Comparison of ENCODE assay signal across 29 cellular contexts in the genomic region with DNA sequence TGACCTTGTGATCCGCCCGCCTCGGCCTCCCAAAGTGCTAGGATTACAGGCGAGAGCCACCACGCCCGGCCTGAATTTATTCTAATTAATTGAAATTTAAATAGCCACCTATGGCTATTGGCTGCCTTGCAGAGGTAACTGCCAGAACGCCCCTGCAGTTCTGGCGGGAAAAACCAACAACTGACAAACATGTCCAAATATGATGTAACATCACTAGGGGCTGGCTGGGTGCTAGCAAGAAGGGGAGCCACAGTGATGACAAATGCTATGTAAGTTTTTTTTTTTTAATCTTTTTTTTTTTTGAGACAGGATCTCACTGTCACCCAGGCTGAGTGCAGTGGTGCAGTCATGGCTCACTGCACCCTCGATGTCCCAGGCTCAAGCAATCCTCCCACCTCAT.
"Had no signal": no experiment of that assay in that cellular context is flagged by ENCODE, and none has a peak within 500 bp of the region (broad histone marks: within the 10 kb centered on the region; RNA-seq: fewer than 3 reads in every experiment).

No MANE protein-coding gene starts in this region.

- H3K4me1 ChIP-seq: adrenal gland, breast epithelium, Peyer's patch, SJSA1 had no signal

- H3K27me3 Mint-ChIP-seq: activated naive CD8-positive, alpha-beta T cell treated with anti-CD3 and anti-CD28 coated beads, Interleukin-2, amount 10 ng/mL, durations not matched to agents 7 days and 5 days; activated T-helper 17 cell treated with anti-CD3 and anti-CD28 coated beads, Interleukin-2, amount 50 U/mL, for 72 hours; IgD-negative memory B cell had no signal

- DNase-seq: activated CD4-positive, alpha-beta T cell treated with anti-CD3 and anti-CD28 coated beads for 48 hours; activated CD4-positive, alpha-beta T cell treated with anti-CD3 and anti-CD28 coated beads, Interleukin-2, amount 50 U/mL, for 4 hours; activated CD4-positive, CD25-positive, alpha-beta regulatory T cell treated with anti-CD3 and anti-CD28 coated beads, Interleukin-2, amount 50 U/mL, for 72 hours; activated CD8-positive, alpha-beta memory T cell treated with anti-CD3 and anti-CD28 coated beads for 24 hours; activated naive CD4-positive, alpha-beta T cell treated with anti-CD3 and anti-CD28 coated beads, Interleukin-2, amount 50 U/mL, for 16 hours; activated naive CD8-positive, alpha-beta T cell treated with anti-CD3 and anti-CD28 coated beads, Interleukin-2, amount 10 ng/mL, durations not matched to agents 7 days and 5 days; activated T-cell treated with anti-CD3 and anti-CD28 coated beads, Interleukin-2, amount 50 U/mL, for 48 hours; adrenal gland; anterior cingulate cortex; central memory CD4-positive, alpha-beta T cell; MG63; NCI-H1105; NCI-H1436; NCI-H1694 treated with DMSO at 0.1 percent for 48 hours; NCI-H2081; NCI-H446; NCI-H524; Peyer's patch; Right ventricle myocardium superior; SW 1271 had no signal

- H3K9me3 ChIP-seq: adrenal gland had no signal

- H3K27me3 ChIP-seq: adrenal gland, breast epithelium, MG63, Peyer's patch, SJSA1 had no signal

- H3K4me3 ChIP-seq: adrenal gland, breast epithelium, coronary artery, MG63, Peyer's patch, SJSA1 had no signal

- ATAC-seq: activated T-helper 17 cell treated with anti-CD3 and anti-CD28 coated beads, Interleukin-2, amount 50 U/mL, for 72 hours; SK-N-SH treated with all-trans-retinoic acid at 6 μM for 48 hours; WTC11 had no signal

- H3K4me1 Mint-ChIP-seq: activated naive CD8-positive, alpha-beta T cell treated with anti-CD3 and anti-CD28 coated beads, Interleukin-2, amount 10 ng/mL, durations not matched to agents 7 days and 5 days; activated T-helper 17 cell treated with anti-CD3 and anti-CD28 coated beads, Interleukin-2, amount 50 U/mL, for 72 hours; WTC11 had no signal

- H3K36me3 ChIP-seq: adrenal gland, breast epithelium, Peyer's patch had no signal

- H3K27ac ChIP-seq: adrenal gland, breast epithelium, coronary artery, KMS-11, Peyer's patch, RWPE1, SJSA1 had no signal

- H3K27ac Mint-ChIP-seq: activated naive CD8-positive, alpha-beta T cell treated with anti-CD3 and anti-CD28 coated beads, Interleukin-2, amount 10 ng/mL, durations not matched to agents 7 days and 5 days; activated T-helper 17 cell treated with anti-CD3 and anti-CD28 coated beads, Interleukin-2, amount 50 U/mL, for 72 hours; WTC11 had no signal

- H3K4me2 ChIP-seq: KMS-11 had no signal

- H3K4me3 Mint-ChIP-seq: activated naive CD8-positive, alpha-beta T cell treated with anti-CD3 and anti-CD28 coated beads, Interleukin-2, amount 10 ng/mL, durations not matched to agents 7 days and 5 days; activated T-helper 17 cell treated with anti-CD3 and anti-CD28 coated beads, Interleukin-2, amount 50 U/mL, for 72 hours; WTC11 had no signal
